In genomic region chr21:39184050-39184980, GRCh38 we compare ENCODE assay signal across 8 cellular contexts. TPM values are rescaled to one million over a fixed set of nuclear protein-coding genes. Genes with fewer than 3 reads are reported as not detected.
DNase-seq lines count a peak whose midpoint lies in the region; ATAC-seq, FAIRE-seq and TF ChIP-seq lines count a peak whose summit lies in the region.

No MANE protein-coding gene starts in this region.

- ATAC-seq in central memory CD8-positive, alpha-beta T cell (replicated peaks; ENCODE audit: extremely low read depth, poor library complexity, severe bottlenecking): no peak
- no peak for ATAC-seq in GM18867 (IDR thresholded peaks at IDR 0.05; ENCODE audit: unreplicated experiment)

- H3K27ac Mint-ChIP-seq in central memory CD8-positive, alpha-beta T cell (ENCODE audit: low read depth): peak overlapping the region; percentile 98

- peaks cover 17% of the 10 kb centered on the region for H3K4me1 ChIP-seq in mononuclear cell (ENCODE audit: insufficient read depth, low read length)

- H3K4me1 Mint-ChIP-seq in central memory CD8-positive, alpha-beta T cell: peaks cover 35% of the 10 kb centered on the region

- no peaks in the 10 kb centered on the region for H3K27me3 Mint-ChIP-seq in central memory CD8-positive, alpha-beta T cell

- peak overlapping the region; percentile 99 for H3K4me3 ChIP-seq in GM12865 (ENCODE audit: low read depth, low read length)
- H3K4me3 ChIP-seq in mononuclear cell (ENCODE audit: low read length): peak overlapping the region; percentile 85

- peaks cover 24% of the 10 kb centered on the region for H3K36me3 Mint-ChIP-seq in central memory CD8-positive, alpha-beta T cell (ENCODE audit: insufficient read depth)

- H3K9me3 ChIP-seq in mononuclear cell (ENCODE audit: low read depth, low read length): no peaks in the 10 kb centered on the region

- H3K27me3 ChIP-seq in mononuclear cell (ENCODE audit: insufficient read depth, low read length): no peaks in the 10 kb centered on the region

- H3K9me3 Mint-ChIP-seq in central memory CD8-positive, alpha-beta T cell: no peaks in the 10 kb centered on the region

- H3K4me3 Mint-ChIP-seq in central memory CD8-positive, alpha-beta T cell: peak overlapping the region; percentile 97

- no peak for FAIRE-seq in GM12891 (lab: Jason Lieb, UNC)

- DNase-seq in GM12865 (ENCODE audit: low read depth) (peak; percentile 35), NCI-H2029 treated with DMSO at 0.1 percent for 48 hours (lab: John Stamatoyannopoulos, UW) (peak; percentile 12), NCI-H2196 treated with DMSO at 0.1 percent for 48 hours (lab: John Stamatoyannopoulos, UW; ENCODE audit: unreplicated experiment) (no peak), GF-D8 (lab: John Stamatoyannopoulos, UW) (no peak), GM12891 (ENCODE audit: insufficient read length, low spot score) (no peak)
- no peak for DNase-seq in central memory CD8-positive, alpha-beta T cell (ENCODE audit: low spot score in 2 of 2)

- TF ChIP-seq CTCF in GM12865 (IDR thresholded peaks at IDR 0.05; ENCODE audit: insufficient read depth, low read depth, low read length, missing control alignments): no peak

- TF ChIP-seq POLR2A in GM12891 (IDR thresholded peaks at IDR 0.05; ENCODE audit: low read depth, low read length): no peak

TF ChIP-seq in GM12891, 5 proteins besides CTCF, POLR2A, EP300 and RAD21:
- no peak for TF ChIP-seq POU2F2 (IDR thresholded peaks at IDR 0.05; ENCODE audit: low read depth, low read length)
- no peak for TF ChIP-seq POLR2AphosphoS5 (IDR thresholded peaks at IDR 0.05; ENCODE audit: low read depth, low read length)
- TF ChIP-seq TAF1 (IDR thresholded peaks at IDR 0.05; ENCODE audit: low read depth, low read length): no peak
- TF ChIP-seq SPI1 (IDR thresholded peaks at IDR 0.05; ENCODE audit: low read depth, low read length): no peak
- TF ChIP-seq PAX5 (IDR thresholded peaks at IDR 0.05; ENCODE audit: insufficient read depth, low read length, severe bottlenecking): no peak

RNA-seq across cellular contexts. Expression of gene PSMG1, which starts 1.1 kb away (rescaled TPM):
- 5.8 TPM for total RNA-seq in mononuclear cell
- 81.4 TPM for polyA plus RNA-seq in GM12891 (2012; ENCODE audit: low read depth, missing spikeins)

Comparison
In these comparisons a context has a peak if more than half of its experiments do, and no peak if none do; other contexts are left out.
1. DNase-seq: peak in GM12865 (single experiment) and NCI-H2029 treated with DMSO at 0.1 percent for 48 hours (single experiment); none in central memory CD8-positive, alpha-beta T cell (0 of 2), NCI-H2196 treated with DMSO at 0.1 percent for 48 hours (single experiment), GF-D8 (single experiment) and GM12891 (single experiment).